Comparison of ENCODE assay signal across 28 cellular contexts in genomic region chr21:32048353-32048752, GRCh38.
DNase-seq lines count a peak whose midpoint lies in the region; ATAC-seq and TF ChIP-seq lines count a peak whose summit lies in the region.
"Had no signal": no experiment of that assay in that cellular context is flagged by ENCODE, and none has a peak within 500 bp of the region (broad histone marks: within the 10 kb centered on the region; RNA-seq: fewer than 3 reads in every experiment).

No MANE protein-coding gene starts in this region.

- H3K9me2 ChIP-seq in GM23338 (ENCODE audit: insufficient read depth) = peaks cover 13% of the 10 kb centered on the region

- H3K4me3 ChIP-seq in DND-41 (ENCODE audit: low read depth in 1 of 2, low read length in 2 of 2) = no peak overlapping the region
- H3K4me3 ChIP-seq in GM23338 = no peak overlapping the region
- no peak overlapping the region for H3K4me3 ChIP-seq in mesendoderm (ENCODE audit: low read length)
- H3K4me3 ChIP-seq: A549 had no signal

- H3K9ac ChIP-seq in DND-41 (ENCODE audit: low read depth, low read length) (no peak overlapping the region), mesendoderm (ENCODE audit: low read length) (no peak overlapping the region)
- H3K9ac ChIP-seq: KMS-11 had no signal

- H3K27me3 ChIP-seq in DND-41 (ENCODE audit: insufficient read depth, low read length, poor library complexity) = no peaks in the 10 kb centered on the region
- no peaks in the 10 kb centered on the region for H3K27me3 ChIP-seq in GM23338 (ENCODE audit: insufficient read depth)
- H3K27me3 ChIP-seq in mesendoderm (ENCODE audit: insufficient read depth, low read length, poor library complexity) = no peaks in the 10 kb centered on the region

- H3K27ac ChIP-seq in DND-41 (ENCODE audit: low read length) = no peak overlapping the region
- H3K27ac ChIP-seq in GM23338 (ENCODE audit: low read depth) = no peak overlapping the region
- H3K27ac ChIP-seq in mesendoderm (ENCODE audit: low read depth, low read length) = no peak overlapping the region
- H3K27ac ChIP-seq: A549, C4-2B, KMS-11, RWPE1 had no signal

- no peak overlapping the region for H3K4ac ChIP-seq in mesendoderm (ENCODE audit: low read depth, low read length)

- H3K9me3 Mint-ChIP-seq in GM23338 (peaks cover 7% of the 10 kb centered on the region; the same call in 2 of the 3 replicates), WTC11 (peaks cover 22% of the 10 kb centered on the region)

- H3K4me1 ChIP-seq in DND-41 (ENCODE audit: insufficient read depth, low read length) (no peaks in the 10 kb centered on the region), GM23338 (ENCODE audit: insufficient read depth) (peaks cover 6% of the 10 kb centered on the region), mesendoderm (ENCODE audit: control insufficient read depth, low read depth, low read length) (no peaks in the 10 kb centered on the region)
- H3K4me1 ChIP-seq: A549 had no signal

- peak; percentile 11 for DNase-seq in DND-41
- peak; percentile 18 for DNase-seq in GM23338 (ENCODE audit: low spot score)
- no peak for DNase-seq in WTC11 (ENCODE audit: low spot score)
- DNase-seq in mesendoderm = peak; percentile 44
- DNase-seq in stimulated activated CD4-positive, alpha-beta T cell treated with anti-CD3 and anti-CD28 coated beads, Interleukin-4, amount 100 ng/mL, for 1 hour = no peak
- no peak for DNase-seq in DMS53 (lab: John Stamatoyannopoulos, UW)
- DNase-seq in globus pallidus (ENCODE audit: low spot score) = no peak
- DNase-seq in activated CD4-positive, alpha-beta T cell treated with anti-CD3 and anti-CD28 coated beads for 1 hour = no peak
- DNase-seq: CD8-positive, alpha-beta T cell; DMS 273 treated with DMSO at 0.1 percent for 48 hours; DMS79 treated with DMSO at 0.1 percent for 48 hours; GOT3; IMR-90; MM.1S; NCI-H1092 treated with DMSO at 0.1 percent for 48 hours; NCI-H1436; NCI-H187 treated with DMSO at 0.1 percent for 48 hours; NCI-H2171 treated with DMSO at 0.1 percent for 48 hours; NCI-H446; NCI-H526; SHP77; T-cell had no signal

- no peaks in the 10 kb centered on the region; the same call in 2 of the 3 replicates for H3K36me3 Mint-ChIP-seq in GM23338 (ENCODE audit: low read depth)
- peaks cover 4% of the 10 kb centered on the region; the same call in 1 of the 2 replicates for H3K36me3 Mint-ChIP-seq in WTC11
- H3K36me3 Mint-ChIP-seq: CD8-positive, alpha-beta T cell; T-cell had no signal

- no peaks in the 10 kb centered on the region for H3K79me1 ChIP-seq in mesendoderm (ENCODE audit: low read length)

- POLR2A ChIA-PET in WTC11 (lab: Charles Lee) = no interaction called here

- TF ChIP-seq CTCF in DND-41 (IDR thresholded peaks at IDR 0.05; ENCODE audit: borderline replicate concordance, extremely low read depth, low read length, poor library complexity, severe bottlenecking) (no peak), GM23338 (conservative IDR thresholded peaks at IDR 0.05; ENCODE audit: low read depth in 2 of 2) (no peak), WTC11 (IDR thresholded peaks at IDR 0.05) (no peak)

- H3F3A ChIP-seq in GM23338 (replicated peaks; ENCODE audit: low read depth) = peaks cover 5% of the 10 kb centered on the region; the same call in 1 of the 2 replicates

- no peak overlapping the region for H4K8ac ChIP-seq in mesendoderm (ENCODE audit: low read depth, low read length)

- H3K56ac ChIP-seq in mesendoderm (ENCODE audit: low read length) = no peak overlapping the region

- H3K18ac ChIP-seq in mesendoderm (ENCODE audit: low read length) = no peak overlapping the region

- H3K4me3 Mint-ChIP-seq in GM23338 = no peak overlapping the region; the same call in 2 of the 3 replicates
- H3K4me3 Mint-ChIP-seq in WTC11 = no peak overlapping the region
- H3K4me3 Mint-ChIP-seq: B cell; CD8-positive, alpha-beta T cell; T-cell had no signal

- no peak overlapping the region for H2AK5ac ChIP-seq in mesendoderm (ENCODE audit: low read length)

- H4K5ac ChIP-seq in mesendoderm (ENCODE audit: low read length) = no peak overlapping the region

- H3K27ac Mint-ChIP-seq in GM23338 = no peak overlapping the region
- no peak overlapping the region for H3K27ac Mint-ChIP-seq in WTC11
- H3K27ac Mint-ChIP-seq: B cell; CD8-positive, alpha-beta T cell; T-cell had no signal

- H2AFZ ChIP-seq in DND-41 (ENCODE audit: low read depth, low read length) (no peak overlapping the region), GM23338 (no peak overlapping the region; the same call in 1 of the 2 replicates)

- no peaks in the 10 kb centered on the region for H3K79me2 ChIP-seq in DND-41 (ENCODE audit: insufficient read depth, low read length)
- no peaks in the 10 kb centered on the region for H3K79me2 ChIP-seq in GM23338 (replicated peaks; ENCODE audit: insufficient read depth)
- H3K79me2 ChIP-seq in mesendoderm (ENCODE audit: control insufficient read depth, insufficient read depth, low read length) = no peaks in the 10 kb centered on the region

- peak; percentile 44; the same call in 1 of the 3 replicates for ATAC-seq in DND-41 (ENCODE audit: insufficient read depth, low read depth)
- ATAC-seq in GM23338 = peak; percentile 23; the same call in 1 of the 3 replicates
- ATAC-seq in WTC11 = peak; percentile 66
- ATAC-seq: A549; CD8-positive, alpha-beta T cell; Panc1; T-cell had no signal

- no peak overlapping the region for H2BK120ac ChIP-seq in mesendoderm (ENCODE audit: low read depth, low read length)

- H3K4me1 Mint-ChIP-seq in GM23338 = peaks cover 8% of the 10 kb centered on the region
- peaks cover 12% of the 10 kb centered on the region for H3K4me1 Mint-ChIP-seq in WTC11
- H3K4me1 Mint-ChIP-seq: B cell, T-cell had no signal

- no peak overlapping the region for H2BK5ac ChIP-seq in mesendoderm (ENCODE audit: low read length)

- no peaks in the 10 kb centered on the region for H4K20me1 ChIP-seq in DND-41 (ENCODE audit: insufficient read depth, low read length)
- H4K20me1 ChIP-seq in GM23338 (replicated peaks; ENCODE audit: insufficient read depth) = no peaks in the 10 kb centered on the region

- H2BK15ac ChIP-seq in mesendoderm (replicated peaks; ENCODE audit: low read depth) = no peak overlapping the region

- H3K27me3 Mint-ChIP-seq in GM23338 (ENCODE audit: insufficient read depth, low read depth, poor library complexity) = no peaks in the 10 kb centered on the region
- H3K27me3 Mint-ChIP-seq in WTC11 (ENCODE audit: low read depth) = no peaks in the 10 kb centered on the region
- H3K27me3 Mint-ChIP-seq: B cell had no signal

- H3K36me3 ChIP-seq in DND-41 (ENCODE audit: insufficient read depth, low read length) = no peaks in the 10 kb centered on the region
- H3K36me3 ChIP-seq in GM23338 (ENCODE audit: insufficient read depth) = no peaks in the 10 kb centered on the region
- no peaks in the 10 kb centered on the region for H3K36me3 ChIP-seq in mesendoderm (ENCODE audit: control insufficient read depth, insufficient read depth, low read length)

- H3K23ac ChIP-seq in mesendoderm (ENCODE audit: low read length) = no peak overlapping the region

- WGBS in mesendoderm (ENCODE audit: extremely low coverage, insufficient coverage, low lambda C conversion rate) = no CpG with 5 or more reads among the region's 4 CpGs

- no peak overlapping the region for H3K4me2 ChIP-seq in DND-41 (ENCODE audit: insufficient read depth, low read length)
- H3K4me2 ChIP-seq in GM23338 = no peak overlapping the region
- H3K4me2 ChIP-seq in mesendoderm (ENCODE audit: low read length) = no peak overlapping the region
- H3K4me2 ChIP-seq: A549, KMS-11 had no signal

- H3K9me3 ChIP-seq in DND-41 (ENCODE audit: insufficient read depth, low read length, severe bottlenecking) = peaks cover 3% of the 10 kb centered on the region
- H3K9me3 ChIP-seq: A549 had no signal

- CTCF ChIA-PET in WTC11 (lab: Charles Lee) = interaction anchor here (1.3 to 1.6 kb wide), 2 partner anchors 48 to 183 kb away, joined by 4 to 5 read pairs; no protein-coding TSS in a partner anchor

TF ChIP-seq in GM23338, 12 proteins besides CTCF, POLR2A, EP300 and RAD21 (continues in another document):
- TF ChIP-seq ZNF331 (CRISPR knock-in tag; IDR thresholded peaks at IDR 0.05; ENCODE audit: low read depth) = no peak

TF ChIP-seq in WTC11, 78 proteins besides CTCF, POLR2A, EP300 and RAD21 (continues in another document):
- TF ChIP-seq KAT7 (CRISPR knock-in tag; IDR thresholded peaks at IDR 0.05; ENCODE audit: borderline replicate concordance) (no peak), NR1H2 (CRISPR knock-in tag; IDR thresholded peaks at IDR 0.05) (no peak), ZNF416 (CRISPR knock-in tag; IDR thresholded peaks at IDR 0.05) (no peak), SOX15 (CRISPR knock-in tag; IDR thresholded peaks at IDR 0.05) (no peak), EMX1 (CRISPR knock-in tag; IDR thresholded peaks at IDR 0.05) (no peak), ZNF121 (CRISPR knock-in tag; IDR thresholded peaks at IDR 0.05) (no peak), TCF7 (CRISPR knock-in tag; IDR thresholded peaks at IDR 0.05; ENCODE audit: low read depth) (no peak), CDX4 (CRISPR knock-in tag; IDR thresholded peaks at IDR 0.05; ENCODE audit: borderline replicate concordance) (no peak), JAZF1 (CRISPR knock-in tag; IDR thresholded peaks at IDR 0.05) (no peak), IRF1 (CRISPR knock-in tag; IDR thresholded peaks at IDR 0.05) (no peak), ZNF263 (CRISPR knock-in tag; IDR thresholded peaks at IDR 0.05; ENCODE audit: low read depth) (no peak), NFATC4 (CRISPR knock-in tag; IDR thresholded peaks at IDR 0.05) (no peak), ATF3 (CRISPR knock-in tag; conservative IDR thresholded peaks at IDR 0.05) (no peak)

Comparison
In these comparisons a context has a peak if more than half of its experiments do, and no peak if none do; other contexts are left out.
1. DNase-seq: peak in DND-41 (single experiment), GM23338 (single experiment) and mesendoderm (single experiment); none in WTC11 (single experiment), stimulated activated CD4-positive, alpha-beta T cell treated with anti-CD3 and anti-CD28 coated beads, Interleukin-4, amount 100 ng/mL, for 1 hour (single experiment), DMS53 (single experiment), globus pallidus (single experiment) and activated CD4-positive, alpha-beta T cell treated with anti-CD3 and anti-CD28 coated beads for 1 hour (single experiment).
2. Peak in every context shown above with its lines, with median percentiles within 50 percentile points of each other: ATAC-seq.